8 cellular contexts compared by ENCODE assay signal in genomic region chr17:9002610-9003354, GRCh38. TPM values are rescaled to one million over a fixed set of nuclear protein-coding genes. Genes with fewer than 3 reads are reported as not detected.
DNase-seq lines count a peak whose midpoint lies in the region; ATAC-seq and TF ChIP-seq lines count a peak whose summit lies in the region.

No MANE protein-coding gene starts in this region.

- H3F3A ChIP-seq in neural progenitor cell (ENCODE audit: low read depth) = peaks cover 29% of the 10 kb centered on the region

- peaks cover 3% of the 10 kb centered on the region for H3K4me1 Mint-ChIP-seq in endothelial cell (ENCODE audit: unreplicated experiment)
- peaks cover 8% of the 10 kb centered on the region for H3K4me1 Mint-ChIP-seq in neural progenitor cell

- H3K36me3 ChIP-seq in neural progenitor cell = no peaks in the 10 kb centered on the region

- H3K36me3 Mint-ChIP-seq in endothelial cell (ENCODE audit: low read depth, unreplicated experiment) (no peaks in the 10 kb centered on the region), neural progenitor cell (no peaks in the 10 kb centered on the region)

- no peaks in the 10 kb centered on the region for H3K79me2 ChIP-seq in neural progenitor cell (ENCODE audit: low read depth)

- H3K4me3 Mint-ChIP-seq in endothelial cell (ENCODE audit: unreplicated experiment) (peak overlapping the region; percentile 80), neural progenitor cell (peak overlapping the region; percentile 83)

- H3K9me3 ChIP-seq in neural progenitor cell (ENCODE audit: low read depth) = no peaks in the 10 kb centered on the region

- H3K27me3 Mint-ChIP-seq in endothelial cell (ENCODE audit: unreplicated experiment) (peaks cover 20% of the 10 kb centered on the region), neural progenitor cell (ENCODE audit: insufficient read depth, low read depth) (peaks cover 60% of the 10 kb centered on the region)

- H3K27ac Mint-ChIP-seq in endothelial cell (ENCODE audit: unreplicated experiment) = no peak overlapping the region
- H3K27ac Mint-ChIP-seq in neural progenitor cell = no peak overlapping the region

- no peak overlapping the region for H3K27ac ChIP-seq in neural progenitor cell

- H3K4me3 ChIP-seq in GM12865 (ENCODE audit: low read depth, low read length) = peak overlapping the region; percentile 50
- H3K4me3 ChIP-seq in neural progenitor cell = peak overlapping the region; percentile 66

- ATAC-seq in HG03378 (IDR thresholded peaks at IDR 0.05; ENCODE audit: unreplicated experiment) (no peak), HG02763 (IDR thresholded peaks at IDR 0.05; ENCODE audit: unreplicated experiment) (no peak)

- TF ChIP-seq CTCF in GM12865 (IDR thresholded peaks at IDR 0.05; ENCODE audit: insufficient read depth, low read depth, low read length, missing control alignments) (peak; percentile 51), endothelial cell (IDR thresholded peaks at IDR 0.05; ENCODE audit: unreplicated experiment) (no peak), neural progenitor cell (IDR thresholded peaks at IDR 0.05) (peak; percentile 52)

- DNase-seq in GM12865 (ENCODE audit: low read depth) (peak; percentile 57), RPMI8226 (peak; percentile 37), endothelial cell (ENCODE audit: low spot score) (peak; percentile 66), neural progenitor cell (ENCODE audit: low spot score) (peak; percentile 82), SIG-M5 treated with dmso at 0.1 percent for 504 hours (lab: John Stamatoyannopoulos, UW; ENCODE audit: unreplicated experiment) (no peak), NCI-H1105 (lab: John Stamatoyannopoulos, UW) (no peak)

- H3K4me1 ChIP-seq in neural progenitor cell = peaks cover 18% of the 10 kb centered on the region

- H3K27me3 ChIP-seq in neural progenitor cell = peaks cover 87% of the 10 kb centered on the region

- peak overlapping the region; percentile 95 for H2AFZ ChIP-seq in neural progenitor cell (replicated peaks)

- peaks cover 18% of the 10 kb centered on the region for H4K20me1 ChIP-seq in neural progenitor cell (ENCODE audit: low read depth)

- peak overlapping the region; percentile 94 for H3K4me2 ChIP-seq in neural progenitor cell

- H3K9me3 Mint-ChIP-seq in endothelial cell (ENCODE audit: unreplicated experiment) (no peaks in the 10 kb centered on the region), neural progenitor cell (peaks cover 2% of the 10 kb centered on the region)

- no peak overlapping the region for H3K9ac ChIP-seq in neural progenitor cell

RNA-seq across cellular contexts. Expression of gene NTN1, which starts 18.5 kb away (rescaled TPM):
- total RNA-seq in endothelial cell (ENCODE audit: unreplicated experiment) = 6.6 TPM
- total RNA-seq in neural progenitor cell (ENCODE audit: low replicate concordance) = 0.45 and 2.4 TPM in 2 replicates

RNA-seq across cellular contexts. Expression of gene PIK3R5, which starts 37.3 kb away (rescaled TPM):
- total RNA-seq in endothelial cell (ENCODE audit: unreplicated experiment) = 14.5 TPM
- 0.90 and 0.99 TPM in 2 replicates for total RNA-seq in neural progenitor cell (ENCODE audit: low replicate concordance)

Comparison
In these comparisons a context has a peak if more than half of its experiments do, and no peak if none do; other contexts are left out.
1. DNase-seq: peak in GM12865 (single experiment), RPMI8226 (single experiment), endothelial cell (single experiment) and neural progenitor cell (single experiment); none in SIG-M5 treated with dmso at 0.1 percent for 504 hours (single experiment) and NCI-H1105 (single experiment).